38 cellular contexts compared by ENCODE assay signal in genomic region chr11:20192641-20193040, GRCh38. TPM values are rescaled to one million over a fixed set of nuclear protein-coding genes. Genes with fewer than 3 reads are reported as not detected.
"Had no signal": no experiment of that assay in that cellular context is flagged by ENCODE, and none has a peak within 500 bp of the region (broad histone marks: within the 10 kb centered on the region; RNA-seq: fewer than 3 reads in every experiment).

No MANE protein-coding gene starts in this region.

- DNase-seq: activated B cell treated with CpG ODN at 0.5 μM for 24 hours; activated CD4-positive, alpha-beta memory T cell treated with anti-CD3 and anti-CD28 coated beads for 36 hours; activated CD4-positive, alpha-beta T cell treated with anti-CD3 and anti-CD28 coated beads for 4 hours; activated CD4-positive, alpha-beta T cell treated with anti-CD3 and anti-CD28 coated beads, Interleukin-2, amount 10 ng/mL, durations not matched to agents 24 days and 14 days; activated CD4-positive, alpha-beta T cell treated with anti-CD3 and anti-CD28 coated beads, Interleukin-2, amount 50 U/mL, for 1 hour; activated CD4-positive, alpha-beta T cell treated with anti-CD3 and anti-CD28 coated beads, Interleukin-2, amount 50 U/mL, for 4 hours; activated CD4-positive, CD25-positive, alpha-beta regulatory T cell treated with anti-CD3 and anti-CD28 coated beads, Interleukin-2, amount 50 U/mL, for 72 hours; activated CD8-positive, alpha-beta memory T cell treated with anti-CD3 and anti-CD28 coated beads for 24 hours; activated CD8-positive, alpha-beta memory T cell treated with anti-CD3 and anti-CD28 coated beads, Interleukin-2, amount 10 ng/mL, durations not matched to agents 7 days and 5 days; activated CD8-positive, alpha-beta memory T cell treated with anti-CD3 and anti-CD28 coated beads, Interleukin-2, amount 50 U/mL, for 48 hours; activated CD8-positive, alpha-beta T cell treated with anti-CD3 and anti-CD28 coated beads for 36 hours; activated effector memory CD4-positive, alpha-beta T cell treated with Interleukin-2 at 50 U/mL for 16 hours; activated gamma-delta T cell; activated naive CD4-positive, alpha-beta T cell treated with anti-CD3 and anti-CD28 coated beads, Interleukin-2, amount 10 ng/mL, durations not matched to agents 7 days and 5 days; activated naive CD4-positive, alpha-beta T cell treated with Interleukin-2 at 50 U/mL for 16 hours; activated naive CD8-positive, alpha-beta T cell treated with anti-CD3 and anti-CD28 coated beads, Interleukin-2, amount 10 ng/mL, durations not matched to agents 7 days and 5 days; activated naive CD8-positive, alpha-beta T cell treated with anti-CD3 and anti-CD28 coated beads, Interleukin-2, amount 50 U/mL, for 24 hours; activated T-cell treated with anti-CD3 and anti-CD28 coated beads, Interleukin-2, amount 50 U/mL, for 24 hours; activated T-cell treated with anti-CD3 and anti-CD28 coated beads, Interleukin-2, amount 50 U/mL, for 48 hours; amygdala; anterior cingulate cortex; caudate nucleus; cerebellar nuclear complex; T-helper 1 cell; T-helper 2 cell; T-helper 9 cell had no signal

- H3K4me1 Mint-ChIP-seq: activated B cell treated with CpG ODN at 0.5 μM for 24 hours; activated CD4-positive, alpha-beta T cell treated with anti-CD3 and anti-CD28 coated beads, Interleukin-2, amount 10 ng/mL, durations not matched to agents 24 days and 14 days; activated naive CD4-positive, alpha-beta T cell treated with anti-CD3 and anti-CD28 coated beads, Interleukin-2, amount 10 ng/mL, durations not matched to agents 7 days and 5 days; activated naive CD4-positive, alpha-beta T cell treated with anti-CD3 and anti-CD28 coated beads, Interleukin-2, amount 50 U/mL, for 24 hours; activated naive CD8-positive, alpha-beta T cell treated with anti-CD3 and anti-CD28 coated beads, Interleukin-2, amount 50 U/mL, for 24 hours; central memory CD8-positive, alpha-beta T cell had no signal

- H3K9me3 Mint-ChIP-seq: activated B cell treated with CpG ODN at 0.5 μM for 24 hours; activated CD4-positive, alpha-beta memory T cell treated with anti-CD3 and anti-CD28 coated beads for 36 hours; activated CD4-positive, alpha-beta T cell treated with anti-CD3 and anti-CD28 coated beads, Interleukin-2, amount 10 ng/mL, durations not matched to agents 24 days and 14 days; activated CD8-positive, alpha-beta T cell treated with anti-CD3 and anti-CD28 coated beads for 36 hours; activated naive CD4-positive, alpha-beta T cell treated with anti-CD3 and anti-CD28 coated beads, Interleukin-2, amount 10 ng/mL, durations not matched to agents 7 days and 5 days; activated naive CD4-positive, alpha-beta T cell treated with anti-CD3 and anti-CD28 coated beads, Interleukin-2, amount 50 U/mL, for 24 hours; activated naive CD8-positive, alpha-beta T cell treated with anti-CD3 and anti-CD28 coated beads, Interleukin-2, amount 10 ng/mL, durations not matched to agents 7 days and 5 days; activated naive CD8-positive, alpha-beta T cell treated with anti-CD3 and anti-CD28 coated beads, Interleukin-2, amount 50 U/mL, for 24 hours; activated T-cell treated with anti-CD3 and anti-CD28 coated beads, Interleukin-2, amount 50 U/mL, for 24 hours; activated T-helper 2 cell treated with anti-CD3 and anti-CD28 coated beads, Interferon-gamma antibody, Interleukin-2, Interleukin-4, amounts not matched to agents 10 μg/mL and 5 μg/mL and 100 μg/mL, durations not matched to agents 14 hours and 24 hours and 36 hours; brain; central memory CD8-positive, alpha-beta T cell; T-helper 1 cell treated with Interleukin-12 subunit alpha and Interleukin-12 subunit beta and Interleukin-4 antibody, amounts not matched to agents 30 μg/mL and 1 μg/mL, for 36 hours; T-helper 2 cell treated with Interferon-gamma antibody and Interleukin-4, amounts not matched to agents 5 μg/mL and 100 μg/mL, for 36 hours had no signal

- H3K4me1 ChIP-seq: ascending aorta had no signal

- H3K27me3 ChIP-seq: ascending aorta had no signal

- H3K36me3 ChIP-seq: ascending aorta, cardiac muscle cell had no signal

- H3K4me3 ChIP-seq: ascending aorta, cardiac muscle cell had no signal

- H3K4me3 Mint-ChIP-seq: activated B cell treated with CpG ODN at 0.5 μM for 24 hours; activated CD4-positive, alpha-beta memory T cell treated with anti-CD3 and anti-CD28 coated beads for 36 hours; activated CD4-positive, alpha-beta T cell treated with anti-CD3 and anti-CD28 coated beads, Interleukin-2, amount 10 ng/mL, durations not matched to agents 24 days and 14 days; activated CD8-positive, alpha-beta memory T cell treated with anti-CD3 and anti-CD28 coated beads, Interleukin-2, amount 10 ng/mL, durations not matched to agents 7 days and 5 days; activated CD8-positive, alpha-beta T cell treated with anti-CD3 and anti-CD28 coated beads for 36 hours; activated naive CD4-positive, alpha-beta T cell treated with anti-CD3 and anti-CD28 coated beads, Interleukin-2, amount 10 ng/mL, durations not matched to agents 7 days and 5 days; activated naive CD4-positive, alpha-beta T cell treated with anti-CD3 and anti-CD28 coated beads, Interleukin-2, amount 50 U/mL, for 24 hours; activated naive CD8-positive, alpha-beta T cell; activated naive CD8-positive, alpha-beta T cell treated with anti-CD3 and anti-CD28 coated beads, Interleukin-2, amount 10 ng/mL, durations not matched to agents 7 days and 5 days; activated naive CD8-positive, alpha-beta T cell treated with anti-CD3 and anti-CD28 coated beads, Interleukin-2, amount 50 U/mL, for 24 hours; activated T-cell treated with anti-CD3 and anti-CD28 coated beads, Interleukin-2, amount 50 U/mL, for 24 hours; brain; central memory CD8-positive, alpha-beta T cell; T-helper 1 cell treated with Interleukin-12 subunit alpha and Interleukin-12 subunit beta and Interleukin-4 antibody, amounts not matched to agents 30 μg/mL and 1 μg/mL, for 36 hours; T-helper 2 cell treated with Interferon-gamma antibody and Interleukin-4, amounts not matched to agents 5 μg/mL and 100 μg/mL, for 36 hours had no signal

- H3K36me3 Mint-ChIP-seq: activated CD4-positive, alpha-beta memory T cell treated with anti-CD3 and anti-CD28 coated beads for 36 hours; activated CD8-positive, alpha-beta memory T cell treated with anti-CD3 and anti-CD28 coated beads, Interleukin-2, amount 10 ng/mL, durations not matched to agents 7 days and 5 days; activated naive CD4-positive, alpha-beta T cell treated with anti-CD3 and anti-CD28 coated beads, Interleukin-2, amount 10 ng/mL, durations not matched to agents 7 days and 5 days; activated naive CD4-positive, alpha-beta T cell treated with anti-CD3 and anti-CD28 coated beads, Interleukin-2, amount 50 U/mL, for 24 hours; activated naive CD8-positive, alpha-beta T cell treated with anti-CD3 and anti-CD28 coated beads, Interleukin-2, amount 10 ng/mL, durations not matched to agents 7 days and 5 days; brain had no signal

- H3K9me3 ChIP-seq: ascending aorta had no signal

- H3K27ac ChIP-seq: ascending aorta, cardiac muscle cell, VCaP had no signal

- H3K27ac Mint-ChIP-seq: activated B cell treated with CpG ODN at 0.5 μM for 24 hours; activated CD4-positive, alpha-beta memory T cell treated with anti-CD3 and anti-CD28 coated beads for 36 hours; activated CD4-positive, alpha-beta T cell treated with anti-CD3 and anti-CD28 coated beads, Interleukin-2, amount 10 ng/mL, durations not matched to agents 24 days and 14 days; activated CD8-positive, alpha-beta memory T cell treated with anti-CD3 and anti-CD28 coated beads, Interleukin-2, amount 10 ng/mL, durations not matched to agents 7 days and 5 days; activated CD8-positive, alpha-beta T cell treated with anti-CD3 and anti-CD28 coated beads for 36 hours; activated naive CD4-positive, alpha-beta T cell treated with anti-CD3 and anti-CD28 coated beads, Interleukin-2, amount 10 ng/mL, durations not matched to agents 7 days and 5 days; activated naive CD4-positive, alpha-beta T cell treated with anti-CD3 and anti-CD28 coated beads, Interleukin-2, amount 50 U/mL, for 24 hours; activated naive CD8-positive, alpha-beta T cell; activated naive CD8-positive, alpha-beta T cell treated with anti-CD3 and anti-CD28 coated beads, Interleukin-2, amount 10 ng/mL, durations not matched to agents 7 days and 5 days; activated naive CD8-positive, alpha-beta T cell treated with anti-CD3 and anti-CD28 coated beads, Interleukin-2, amount 50 U/mL, for 24 hours; activated T-cell treated with anti-CD3 and anti-CD28 coated beads, Interleukin-2, amount 50 U/mL, for 24 hours; activated T-helper 2 cell treated with anti-CD3 and anti-CD28 coated beads, Interferon-gamma antibody, Interleukin-2, Interleukin-4, amounts not matched to agents 10 μg/mL and 5 μg/mL and 100 μg/mL, durations not matched to agents 14 hours and 24 hours and 36 hours; brain; T-helper 1 cell treated with Interleukin-12 subunit alpha and Interleukin-12 subunit beta and Interleukin-4 antibody, amounts not matched to agents 30 μg/mL and 1 μg/mL, for 36 hours; T-helper 2 cell treated with Interferon-gamma antibody and Interleukin-4, amounts not matched to agents 5 μg/mL and 100 μg/mL, for 36 hours had no signal

- ATAC-seq: activated CD8-positive, alpha-beta memory T cell treated with anti-CD3 and anti-CD28 coated beads, Interleukin-2, amount 10 ng/mL, durations not matched to agents 7 days and 5 days; activated CD8-positive, alpha-beta T cell treated with anti-CD3 and anti-CD28 coated beads for 36 hours; activated naive CD8-positive, alpha-beta T cell treated with anti-CD3 and anti-CD28 coated beads, Interleukin-2, amount 50 U/mL, for 24 hours had no signal

RNA-seq across cellular contexts. Expression of gene DBX1, which starts 32.4 kb away (rescaled TPM):
- total RNA-seq: activated B cell treated with CpG ODN at 0.5 μM for 24 hours; activated CD4-positive, alpha-beta memory T cell treated with anti-CD3 and anti-CD28 coated beads for 36 hours; activated CD4-positive, alpha-beta T cell treated with anti-CD3 and anti-CD28 coated beads, Interleukin-2, amount 10 ng/mL, durations not matched to agents 24 days and 14 days; activated CD8-positive, alpha-beta memory T cell treated with anti-CD3 and anti-CD28 coated beads, Interleukin-2, amount 10 ng/mL, durations not matched to agents 7 days and 5 days; activated CD8-positive, alpha-beta T cell treated with anti-CD3 and anti-CD28 coated beads for 36 hours; activated naive CD8-positive, alpha-beta T cell treated with anti-CD3 and anti-CD28 coated beads, Interleukin-2, amount 10 ng/mL, durations not matched to agents 7 days and 5 days; activated T-helper 2 cell treated with anti-CD3 and anti-CD28 coated beads, Interferon-gamma antibody, Interleukin-2, Interleukin-4, amounts not matched to agents 10 μg/mL and 5 μg/mL and 100 μg/mL, durations not matched to agents 14 hours and 24 hours and 36 hours; ascending aorta; bronchial epithelial cell; cardiac muscle cell had no signal
- polyA plus RNA-seq: adipose tissue, cardiac muscle cell had no signal
